In the genomic region with DNA sequence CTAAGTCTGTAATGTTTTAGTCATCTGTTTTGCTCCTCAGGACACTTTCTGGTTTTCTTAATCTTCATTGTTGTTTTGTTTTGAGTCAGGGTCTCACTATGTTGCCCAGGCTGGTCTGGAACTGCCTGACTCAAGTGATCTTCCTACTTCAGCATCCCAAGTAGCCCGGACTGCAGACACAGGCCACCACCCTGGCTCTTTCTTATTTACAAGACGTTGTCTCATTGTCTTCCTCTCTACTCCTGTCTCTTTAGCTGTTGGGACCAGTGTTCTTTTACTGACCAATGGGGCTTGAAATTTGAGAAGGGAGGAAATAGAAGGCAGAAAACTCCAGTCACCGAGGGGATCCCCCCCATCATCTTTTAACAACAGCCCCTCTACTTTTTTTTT, we compare ENCODE assay signal across 1 cellular context.
TF ChIP-seq lines count a peak whose summit lies in the region.

No MANE protein-coding gene starts in this region.

TF ChIP-seq in K562, 482 proteins besides CTCF, POLR2A, EP300 and RAD21 (continued from another document):
- TF ChIP-seq, protein P1, sequence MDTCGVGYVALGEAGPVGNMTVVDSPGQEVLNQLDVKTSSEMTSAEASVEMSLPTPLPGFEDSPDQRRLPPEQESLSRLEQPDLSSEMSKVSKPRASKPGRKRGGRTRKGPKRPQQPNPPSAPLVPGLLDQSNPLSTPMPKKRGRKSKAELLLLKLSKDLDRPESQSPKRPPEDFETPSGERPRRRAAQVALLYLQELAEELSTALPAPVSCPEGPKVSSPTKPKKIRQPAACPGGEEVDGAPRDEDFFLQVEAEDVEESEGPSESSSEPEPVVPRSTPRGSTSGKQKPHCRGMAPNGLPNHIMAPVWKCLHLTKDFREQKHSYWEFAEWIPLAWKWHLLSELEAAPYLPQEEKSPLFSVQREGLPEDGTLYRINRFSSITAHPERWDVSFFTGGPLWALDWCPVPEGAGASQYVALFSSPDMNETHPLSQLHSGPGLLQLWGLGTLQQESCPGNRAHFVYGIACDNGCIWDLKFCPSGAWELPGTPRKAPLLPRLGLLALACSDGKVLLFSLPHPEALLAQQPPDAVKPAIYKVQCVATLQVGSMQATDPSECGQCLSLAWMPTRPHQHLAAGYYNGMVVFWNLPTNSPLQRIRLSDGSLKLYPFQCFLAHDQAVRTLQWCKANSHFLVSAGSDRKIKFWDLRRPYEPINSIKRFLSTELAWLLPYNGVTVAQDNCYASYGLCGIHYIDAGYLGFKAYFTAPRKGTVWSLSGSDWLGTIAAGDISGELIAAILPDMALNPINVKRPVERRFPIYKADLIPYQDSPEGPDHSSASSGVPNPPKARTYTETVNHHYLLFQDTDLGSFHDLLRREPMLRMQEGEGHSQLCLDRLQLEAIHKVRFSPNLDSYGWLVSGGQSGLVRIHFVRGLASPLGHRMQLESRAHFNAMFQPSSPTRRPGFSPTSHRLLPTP (IDR thresholded peaks at IDR 0.05; ENCODE audit: borderline replicate concordance, extremely low read depth, insufficient read length): no peak
